ENCODE assay signal across 8 cellular contexts in genomic region chr14:106844608-106845285, GRCh38.
DNase-seq lines count a peak whose midpoint lies in the region; ATAC-seq and TF ChIP-seq lines count a peak whose summit lies in the region.

No MANE protein-coding gene starts in this region.

- POLR2A ChIA-PET in activated B cell treated with CpG ODN at 0.5 μM for 24 hours (lab: Charles Lee), result interaction anchor here (1.2 to 4.4 kb wide), 5 partner anchors 8 to 29 kb away, joined by 4 to 41 read pairs (median 6); no protein-coding TSS in a partner anchor

- peak overlapping the region in 22 of 59 donors; percentile 6 to 68 (median 38) for H3K27ac ChIP-seq in dorsolateral prefrontal cortex

- peak overlapping the region; percentile 96 for H3K4me3 Mint-ChIP-seq in activated B cell treated with CpG ODN at 0.5 μM for 24 hours
- H3K4me3 Mint-ChIP-seq in natural killer cell treated with Interleukin-12 subunit alpha and Interleukin-12 subunit beta and Interleukin-15 and Interleukin-18, amount 100 ng/mL, for 72 hours, result peak overlapping the region; percentile 97

- H3K36me3 Mint-ChIP-seq in activated B cell treated with CpG ODN at 0.5 μM for 24 hours (ENCODE audit: low read depth), result peaks cover 9% of the 10 kb centered on the region
- no peaks in the 10 kb centered on the region for H3K36me3 Mint-ChIP-seq in natural killer cell treated with Interleukin-12 subunit alpha and Interleukin-12 subunit beta and Interleukin-15 and Interleukin-18, amount 100 ng/mL, for 72 hours

- in situ Hi-C loops in ACHN (cut with HindIII; ENCODE audit: low pct_ligation_motif_present, low pct_unique_long_range_greater_than_20kb, low sequenced_read_pairs), result no loop called here

- no peaks in the 10 kb centered on the region for H3K9me3 Mint-ChIP-seq in activated B cell treated with CpG ODN at 0.5 μM for 24 hours
- no peaks in the 10 kb centered on the region for H3K9me3 Mint-ChIP-seq in natural killer cell treated with Interleukin-12 subunit alpha and Interleukin-12 subunit beta and Interleukin-15 and Interleukin-18, amount 100 ng/mL, for 72 hours

- intact Hi-C loops in activated B cell treated with CpG ODN at 0.5 μM for 24 hours (cut with micrococcal nuclease), result loop anchor here (1.0 kb wide), 1 partner anchor 14 kb away; no protein-coding TSS in a partner anchor
- intact Hi-C loops in dorsolateral prefrontal cortex (cut with DNase I), result no loop called here

- H3K4me3 ChIP-seq in dorsolateral prefrontal cortex, result peak overlapping the region; percentile 1 to 69 (median 47)

- H3K27ac Mint-ChIP-seq in activated B cell treated with CpG ODN at 0.5 μM for 24 hours, result peak overlapping the region; percentile 97
- H3K27ac Mint-ChIP-seq in natural killer cell treated with Interleukin-12 subunit alpha and Interleukin-12 subunit beta and Interleukin-15 and Interleukin-18, amount 100 ng/mL, for 72 hours, result peak overlapping the region; percentile 86 to 95

- TF ChIP-seq CTCF in activated B cell treated with CpG ODN at 0.5 μM for 24 hours (IDR thresholded peaks at IDR 0.05), result no peak
- TF ChIP-seq CTCF in dorsolateral prefrontal cortex (IDR thresholded peaks at IDR 0.05 in 54 of 56, conservative IDR thresholded peaks at IDR 0.05 in 2 of 56; ENCODE audit: low read depth in 1 of 56, partially characterized antibody in 56 of 56), result no peak

- peaks cover 0 to 56% (median 19%) of the 10 kb centered on the region in 45 donors for H3K27me3 ChIP-seq in dorsolateral prefrontal cortex

- ATAC-seq in GM19372 (IDR thresholded peaks at IDR 0.05; ENCODE audit: low read depth, unreplicated experiment) (peak; percentile 37), activated B cell treated with CpG ODN at 0.5 μM for 24 hours (ENCODE audit: low read depth) (peak; percentile 75), HG02678 (IDR thresholded peaks at IDR 0.05; ENCODE audit: unreplicated experiment) (no peak)
- peak; percentile 89 to 91 for ATAC-seq in natural killer cell treated with Interleukin-12 subunit alpha and Interleukin-12 subunit beta and Interleukin-15 and Interleukin-18, amount 100 ng/mL, for 72 hours

- peaks cover 73% of the 10 kb centered on the region for H3K4me1 Mint-ChIP-seq in activated B cell treated with CpG ODN at 0.5 μM for 24 hours
- peaks cover 42 to 50% of the 10 kb centered on the region in 2 donors for H3K4me1 Mint-ChIP-seq in natural killer cell treated with Interleukin-12 subunit alpha and Interleukin-12 subunit beta and Interleukin-15 and Interleukin-18, amount 100 ng/mL, for 72 hours (ENCODE audit: low read depth in 2 of 2)

- DNase-seq in ACHN (peak; percentile 73), LoVo (ENCODE audit: low spot score) (peak; percentile 79), activated B cell treated with CpG ODN at 0.5 μM for 24 hours (peak; percentile 70), dorsolateral prefrontal cortex (peak in 4 of 10 donors; percentile 14 to 51 (median 40)), ureter (ENCODE audit: low spot score) (peak; percentile 76)
- peak; percentile 80 for DNase-seq in natural killer cell treated with Interleukin-12 subunit alpha and Interleukin-12 subunit beta and Interleukin-15 and Interleukin-18, amount 100 ng/mL, for 72 hours (ENCODE audit: low spot score)

- CTCF ChIA-PET in activated B cell treated with CpG ODN at 0.5 μM for 24 hours (lab: Charles Lee), result interaction anchor here (1.8 to 17.8 kb wide), 4 partner anchors 9 to 30 kb away, joined by 13 to 398 read pairs (median 42); no protein-coding TSS in a partner anchor

- H3K27me3 Mint-ChIP-seq in activated B cell treated with CpG ODN at 0.5 μM for 24 hours, result no peaks in the 10 kb centered on the region
- H3K27me3 Mint-ChIP-seq in natural killer cell treated with Interleukin-12 subunit alpha and Interleukin-12 subunit beta and Interleukin-15 and Interleukin-18, amount 100 ng/mL, for 72 hours, result no peaks in the 10 kb centered on the region
